In genomic region chr9:132795511-132796303, GRCh38 we compare ENCODE assay signal across 21 cellular contexts.
"Had no signal": no experiment of that assay in that cellular context is flagged by ENCODE, and none has a peak within 500 bp of the region (broad histone marks: within the 10 kb centered on the region; RNA-seq: fewer than 3 reads in every experiment).

No MANE protein-coding gene starts in this region.

- H3K4me1 ChIP-seq: neural progenitor cell had no signal

- H3K4me3 ChIP-seq: adrenal gland, body of pancreas, gastroesophageal sphincter, neural progenitor cell, smooth muscle cell, stomach, tibial artery had no signal

- H3K36me3 ChIP-seq: adrenal gland, gastroesophageal sphincter, neural progenitor cell, stomach, tibial artery had no signal

- H3K27ac ChIP-seq: adrenal gland, body of pancreas, gastroesophageal sphincter, neural progenitor cell, stomach, tibial artery had no signal

- ATAC-seq: body of pancreas; gastroesophageal sphincter; naive thymus-derived CD8-positive, alpha-beta T cell; stimulated activated naive B cell treated with anti-CD40 and anti-IgM and Interleukin-4, amounts not matched to agents 10 μg/mL and 1 μg/mL and 100 μg/mL, for 72 hours had no signal

- H3K9me3 ChIP-seq: adrenal gland, body of pancreas, gastroesophageal sphincter, stomach, tibial artery had no signal

- H3K27me3 ChIP-seq: adrenal gland, body of pancreas had no signal

- DNase-seq: activated CD4-positive, alpha-beta T cell treated with anti-CD3 and anti-CD28 coated beads for 48 hours; activated CD4-positive, alpha-beta T cell treated with anti-CD3 and anti-CD28 coated beads, Interleukin-2, amount 50 U/mL, for 48 hours; activated CD4-positive, CD25-positive, alpha-beta regulatory T cell; activated naive CD4-positive, alpha-beta T cell treated with anti-CD3 and anti-CD28 coated beads for 36 hours; activated naive CD8-positive, alpha-beta T cell treated with anti-CD3 and anti-CD28 coated beads for 36 hours; body of pancreas; effector memory CD4-positive, alpha-beta T cell; hippocampal formation; kidney; naive thymus-derived CD8-positive, alpha-beta T cell; retina; stimulated activated CD4-positive, alpha-beta T cell treated with anti-CD3 and anti-CD28 coated beads, Interleukin-15, amount 100 ng/mL, for 24 hours; stimulated activated CD4-positive, alpha-beta T cell treated with anti-CD3 and anti-CD28 coated beads, Interleukin-2, amount 100 ng/mL, for 24 hours; stimulated activated naive B cell treated with anti-CD40 and anti-IgM and Interleukin-4, amounts not matched to agents 10 μg/mL and 1 μg/mL and 100 μg/mL, for 72 hours; stomach; T-helper 1 cell; tibial artery had no signal
